ENCODE assay signal across 1 cellular context in the genomic region with DNA sequence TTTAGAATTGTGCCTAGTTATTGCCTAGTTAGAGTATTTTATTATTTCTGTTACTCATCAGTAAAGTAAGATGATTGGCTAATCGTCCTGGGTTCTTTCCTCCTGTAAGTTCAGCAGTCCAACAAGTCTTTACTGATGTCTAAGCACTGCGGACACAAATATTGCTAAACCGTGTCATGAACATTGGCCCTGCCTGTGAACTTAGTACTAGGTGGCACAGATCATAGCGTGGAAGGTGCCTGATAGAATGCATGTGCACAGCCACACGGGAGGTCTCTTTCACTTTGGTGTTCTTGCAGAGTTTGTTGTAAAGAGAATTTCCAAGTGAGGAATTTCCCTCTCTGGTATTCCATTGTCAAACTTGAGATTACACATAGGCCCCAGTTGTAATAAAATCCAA.
TF ChIP-seq lines count a peak whose summit lies in the region.

No MANE protein-coding gene starts in this region.

TF ChIP-seq in HepG2, 621 proteins besides CTCF, POLR2A, EP300 and RAD21 (continued from another document and continues in another):
- TF ChIP-seq, protein P1, sequence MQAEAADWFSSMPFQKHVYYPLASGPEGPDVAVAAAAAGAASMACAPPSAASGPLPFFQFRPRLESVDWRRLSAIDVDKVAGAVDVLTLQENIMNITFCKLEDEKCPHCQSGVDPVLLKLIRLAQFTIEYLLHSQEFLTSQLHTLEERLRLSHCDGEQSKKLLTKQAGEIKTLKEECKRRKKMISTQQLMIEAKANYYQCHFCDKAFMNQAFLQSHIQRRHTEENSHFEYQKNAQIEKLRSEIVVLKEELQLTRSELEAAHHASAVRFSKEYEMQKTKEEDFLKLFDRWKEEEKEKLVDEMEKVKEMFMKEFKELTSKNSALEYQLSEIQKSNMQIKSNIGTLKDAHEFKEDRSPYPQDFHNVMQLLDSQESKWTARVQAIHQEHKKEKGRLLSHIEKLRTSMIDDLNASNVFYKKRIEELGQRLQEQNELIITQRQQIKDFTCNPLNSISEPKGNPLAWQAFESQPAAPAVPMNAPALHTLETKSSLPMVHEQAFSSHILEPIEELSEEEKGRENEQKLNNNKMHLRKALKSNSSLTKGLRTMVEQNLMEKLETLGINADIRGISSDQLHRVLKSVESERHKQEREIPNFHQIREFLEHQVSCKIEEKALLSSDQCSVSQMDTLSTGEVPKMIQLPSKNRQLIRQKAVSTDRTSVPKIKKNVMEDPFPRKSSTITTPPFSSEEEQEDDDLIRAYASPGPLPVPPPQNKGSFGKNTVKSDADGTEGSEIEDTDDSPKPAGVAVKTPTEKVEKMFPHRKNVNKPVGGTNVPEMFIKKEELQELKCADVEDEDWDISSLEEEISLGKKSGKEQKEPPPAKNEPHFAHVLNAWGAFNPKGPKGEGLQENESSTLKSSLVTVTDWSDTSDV (CRISPR knock-in tag; IDR thresholded peaks at IDR 0.05), result no peak
- TF ChIP-seq ATRX (CRISPR knock-in tag; IDR thresholded peaks at IDR 0.05; ENCODE audit: borderline replicate concordance) (no peak), ZNF138 (CRISPR knock-in tag; IDR thresholded peaks at IDR 0.05; ENCODE audit: low read depth) (no peak), ZNF563 (CRISPR knock-in tag; IDR thresholded peaks at IDR 0.05) (no peak), PITX1 (CRISPR knock-in tag; IDR thresholded peaks at IDR 0.05) (no peak), ZNF737 (CRISPR knock-in tag; IDR thresholded peaks at IDR 0.05; ENCODE audit: borderline replicate concordance) (no peak), ZNF256 (CRISPR knock-in tag; conservative IDR thresholded peaks at IDR 0.05) (no peak), ZNF24 (IDR thresholded peaks at IDR 0.05) (no peak), ZNF207 (IDR thresholded peaks at IDR 0.05; ENCODE audit: borderline replicate concordance) (no peak), HDAC2 (CRISPR knock-in tag; IDR thresholded peaks at IDR 0.05) (peak; percentile 94), AGO2 (optimal IDR thresholded peaks at IDR 0.05; ENCODE audit: low read depth, low read length) (no peak), ZBTB7B (CRISPR knock-in tag; IDR thresholded peaks at IDR 0.05) (peak; percentile 56; the same call in 1 of the 2 replicates), MEF2D (CRISPR knock-in tag; IDR thresholded peaks at IDR 0.05) (no peak), ZNF557 (CRISPR knock-in tag; IDR thresholded peaks at IDR 0.05) (no peak), ESRRA (CRISPR knock-in tag; IDR thresholded peaks at IDR 0.05; ENCODE audit: low read depth) (peak; percentile 94), ZNF75D (CRISPR knock-in tag; IDR thresholded peaks at IDR 0.05; ENCODE audit: borderline replicate concordance) (no peak), GATAD1 (CRISPR knock-in tag; IDR thresholded peaks at IDR 0.05) (peak; percentile 30; the same call in 1 of the 2 replicates), ZNF235 (CRISPR knock-in tag; IDR thresholded peaks at IDR 0.05; ENCODE audit: borderline replicate concordance) (no peak), ZNF547 (CRISPR knock-in tag; IDR thresholded peaks at IDR 0.05) (no peak), ZFP91 (CRISPR knock-in tag; IDR thresholded peaks at IDR 0.05; ENCODE audit: borderline replicate concordance) (no peak), MLX (CRISPR knock-in tag; IDR thresholded peaks at IDR 0.05) (peak; percentile 98), SATB2 (CRISPR knock-in tag; IDR thresholded peaks at IDR 0.05) (no peak), SSRP1 (CRISPR knock-in tag; IDR thresholded peaks at IDR 0.05) (no peak), ZNF296 (CRISPR knock-in tag; conservative IDR thresholded peaks at IDR 0.05) (no peak), FOXC1 (CRISPR knock-in tag; IDR thresholded peaks at IDR 0.05; ENCODE audit: borderline replicate concordance) (no peak), ZNF569 (CRISPR knock-in tag; IDR thresholded peaks at IDR 0.05; ENCODE audit: borderline replicate concordance) (no peak; the same call in 1 of the 2 replicates), TEAD2 (CRISPR knock-in tag; IDR thresholded peaks at IDR 0.05) (no peak), ZNF251 (CRISPR knock-in tag; IDR thresholded peaks at IDR 0.05) (no peak), RAD51 (IDR thresholded peaks at IDR 0.05; ENCODE audit: borderline replicate concordance) (no peak), ZNF550 (CRISPR knock-in tag; IDR thresholded peaks at IDR 0.05; ENCODE audit: borderline replicate concordance) (no peak), ZNF230 (CRISPR knock-in tag; IDR thresholded peaks at IDR 0.05) (no peak), ZNF431 (CRISPR knock-in tag; IDR thresholded peaks at IDR 0.05; ENCODE audit: borderline replicate concordance, low read depth) (peak; percentile 58; the same call in 1 of the 2 replicates), CBFB (CRISPR knock-in tag; IDR thresholded peaks at IDR 0.05) (no peak), FOSL1 (CRISPR knock-in tag; IDR thresholded peaks at IDR 0.05; ENCODE audit: borderline replicate concordance) (no peak; the same call in 1 of the 2 replicates), ZFP1 (CRISPR knock-in tag; IDR thresholded peaks at IDR 0.05) (no peak), SOX13 (IDR thresholded peaks at IDR 0.05) (peak; percentile 61), SOX13 (CRISPR knock-in tag; conservative IDR thresholded peaks at IDR 0.05 in 1 of 2, IDR thresholded peaks at IDR 0.05 in 1 of 2) (peak in 1 of 2 experiments; percentile 83; a peak in 2 of 4 replicates), ZNF839 (CRISPR knock-in tag; IDR thresholded peaks at IDR 0.05; ENCODE audit: borderline replicate concordance) (no peak), RBAK (CRISPR knock-in tag; IDR thresholded peaks at IDR 0.05) (no peak), ZNF709 (CRISPR knock-in tag; IDR thresholded peaks at IDR 0.05) (no peak), KLF13 (CRISPR knock-in tag; IDR thresholded peaks at IDR 0.05) (no peak), FOXK2 (IDR thresholded peaks at IDR 0.05) (no peak), PPARG (CRISPR knock-in tag; conservative IDR thresholded peaks at IDR 0.05) (0 out of 2 replicates have a peak, but pooled peaks have one; percentile 31), HNF1A (IDR thresholded peaks at IDR 0.05; ENCODE audit: low read depth) (no peak; the same call in 1 of the 2 replicates), HNF1A (CRISPR knock-in tag; IDR thresholded peaks at IDR 0.05; ENCODE audit: borderline replicate concordance) (peak; percentile 31; the same call in 1 of the 2 replicates), USF2 (IDR thresholded peaks at IDR 0.05; ENCODE audit: low read depth, low read length) (no peak), USF2 (CRISPR knock-in tag; IDR thresholded peaks at IDR 0.05; ENCODE audit: borderline replicate concordance) (no peak)
- TF ChIP-seq, protein P2, sequence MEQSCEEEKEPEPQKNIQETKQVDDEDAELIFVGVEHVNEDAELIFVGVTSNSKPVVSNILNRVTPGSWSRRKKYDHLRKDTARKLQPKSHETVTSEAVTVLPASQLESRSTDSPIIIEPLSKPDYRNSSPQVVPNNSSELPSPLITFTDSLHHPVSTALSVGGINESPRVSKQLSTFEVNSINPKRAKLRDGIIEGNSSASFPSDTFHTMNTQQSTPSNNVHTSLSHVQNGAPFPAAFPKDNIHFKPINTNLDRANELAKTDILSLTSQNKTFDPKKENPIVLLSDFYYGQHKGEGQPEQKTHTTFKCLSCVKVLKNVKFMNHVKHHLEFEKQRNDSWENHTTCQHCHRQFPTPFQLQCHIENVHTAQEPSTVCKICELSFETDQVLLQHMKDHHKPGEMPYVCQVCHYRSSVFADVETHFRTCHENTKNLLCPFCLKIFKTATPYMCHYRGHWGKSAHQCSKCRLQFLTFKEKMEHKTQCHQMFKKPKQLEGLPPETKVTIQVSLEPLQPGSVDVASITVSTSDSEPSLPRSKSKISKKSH (CRISPR knock-in tag; IDR thresholded peaks at IDR 0.05; ENCODE audit: borderline replicate concordance), result no peak
- TF ChIP-seq, protein P3, sequence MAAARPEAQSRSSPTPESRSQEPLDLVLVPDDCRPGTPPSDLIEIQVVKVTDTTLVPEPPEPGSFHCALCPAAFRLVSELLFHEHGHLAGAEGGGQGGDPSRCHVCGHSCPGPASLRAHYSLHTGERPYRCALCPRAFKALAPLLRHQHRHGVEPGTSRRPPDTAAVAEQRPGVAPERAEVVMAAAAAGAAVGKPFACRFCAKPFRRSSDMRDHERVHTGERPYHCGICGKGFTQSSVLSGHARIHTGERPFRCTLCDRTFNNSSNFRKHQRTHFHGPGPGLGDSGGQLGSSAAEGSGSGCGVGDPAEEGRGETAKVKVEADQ (CRISPR knock-in tag; IDR thresholded peaks at IDR 0.05; ENCODE audit: borderline replicate concordance), result no peak
- TF ChIP-seq, protein P4, sequence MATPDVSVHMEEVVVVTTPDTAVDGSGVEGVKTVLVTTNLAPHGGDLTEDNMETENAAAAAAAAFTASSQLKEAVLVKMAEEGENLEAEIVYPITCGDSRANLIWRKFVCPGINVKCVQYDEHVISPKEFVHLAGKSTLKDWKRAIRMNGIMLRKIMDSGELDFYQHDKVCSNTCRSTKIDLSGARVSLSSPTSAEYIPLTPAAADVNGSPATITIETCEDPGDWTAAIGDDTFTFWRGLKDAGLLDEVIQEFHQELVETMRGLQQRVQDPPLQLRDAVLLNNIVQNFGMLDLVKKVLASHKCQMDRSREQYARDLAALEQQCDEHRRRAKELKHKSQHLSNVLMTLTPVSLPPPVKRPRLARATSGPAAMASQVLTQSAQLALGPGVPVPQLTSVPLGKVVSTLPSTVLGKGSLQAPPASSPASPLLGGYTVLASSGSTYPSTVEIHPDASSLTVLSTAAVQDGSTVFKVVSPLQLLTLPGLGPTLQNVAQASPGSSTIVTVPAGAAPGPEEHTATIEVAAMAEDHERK (CRISPR knock-in tag; IDR thresholded peaks at IDR 0.05; ENCODE audit: low read depth), result no peak
- TF ChIP-seq, protein P5, sequence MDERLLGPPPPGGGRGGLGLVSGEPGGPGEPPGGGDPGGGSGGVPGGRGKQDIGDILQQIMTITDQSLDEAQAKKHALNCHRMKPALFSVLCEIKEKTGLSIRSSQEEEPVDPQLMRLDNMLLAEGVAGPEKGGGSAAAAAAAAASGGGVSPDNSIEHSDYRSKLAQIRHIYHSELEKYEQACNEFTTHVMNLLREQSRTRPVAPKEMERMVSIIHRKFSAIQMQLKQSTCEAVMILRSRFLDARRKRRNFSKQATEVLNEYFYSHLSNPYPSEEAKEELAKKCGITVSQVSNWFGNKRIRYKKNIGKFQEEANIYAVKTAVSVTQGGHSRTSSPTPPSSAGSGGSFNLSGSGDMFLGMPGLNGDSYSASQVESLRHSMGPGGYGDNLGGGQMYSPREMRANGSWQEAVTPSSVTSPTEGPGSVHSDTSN (CRISPR knock-in tag; IDR thresholded peaks at IDR 0.05), result no peak
